In genomic region chr4:76476606-76477005, GRCh38 we compare ENCODE assay signal across 23 cellular contexts. TPM values are rescaled to one million over a fixed set of nuclear protein-coding genes. Genes with fewer than 3 reads are reported as not detected.
"Had no signal": no experiment of that assay in that cellular context is flagged by ENCODE, and none has a peak within 500 bp of the region (broad histone marks: within the 10 kb centered on the region; RNA-seq: fewer than 3 reads in every experiment).

No MANE protein-coding gene starts in this region.

- H3K4me3 ChIP-seq: heart left ventricle, mucosa of descending colon, psoas muscle, skin epidermis, stomach, thoracic aorta, transverse colon had no signal

- H3K4me3 Mint-ChIP-seq: naive thymus-derived CD8-positive, alpha-beta T cell had no signal

- H3K4me1 Mint-ChIP-seq: naive thymus-derived CD8-positive, alpha-beta T cell had no signal

- H3K27ac ChIP-seq: heart left ventricle, neutrophil, psoas muscle, skin epidermis, stomach, thoracic aorta, transverse colon had no signal

- DNase-seq: effector memory CD4-positive, alpha-beta T cell; heart left ventricle; hippocampal formation; kidney glomerular epithelial cell; mucosa of descending colon; naive thymus-derived CD8-positive, alpha-beta T cell; psoas muscle; retina; stimulated activated CD4-positive, alpha-beta T cell treated with anti-CD3 and anti-CD28 coated beads, Interleukin-12 subunit alpha, Interleukin-12 subunit beta, amount 100 ng/mL, for 4 hours; stimulated activated naive CD4-positive, alpha-beta T cell; stomach; substantia nigra; transverse colon had no signal

- ATAC-seq: esophagus mucosa; heart left ventricle; mucosa of descending colon; naive thymus-derived CD8-positive, alpha-beta T cell; psoas muscle; sciatic nerve had no signal

- H3K9me3 ChIP-seq: mucosa of descending colon, psoas muscle, transverse colon had no signal

- H3K36me3 ChIP-seq: heart left ventricle, neutrophil, stomach, thoracic aorta, transverse colon had no signal

- H3K27me3 ChIP-seq: heart left ventricle, stomach, transverse colon had no signal

- H3K4me1 ChIP-seq: heart left ventricle, psoas muscle, stomach, transverse colon had no signal

- H3K27ac Mint-ChIP-seq: naive thymus-derived CD8-positive, alpha-beta T cell had no signal

- FAIRE-seq: endometrium, frontal cortex, islet of Langerhans had no signal

RNA-seq across cellular contexts. Expression of gene SHROOM3, which starts 41.6 kb away (rescaled TPM):
- total RNA-seq: naive thymus-derived CD8-positive, alpha-beta T cell had no signal

RNA-seq across cellular contexts. Expression of gene CCDC158, which starts 55.7 kb away (rescaled TPM):
- total RNA-seq: esophagus mucosa; glomerular endothelial cell; lung microvascular endothelial cell; naive thymus-derived CD8-positive, alpha-beta T cell had no signal
